Comparison of ENCODE assay signal across 11 cellular contexts in genomic region chr5:150144211-150144801, GRCh38. TPM values are rescaled to one million over a fixed set of nuclear protein-coding genes. Genes with fewer than 3 reads are reported as not detected.
DNase-seq lines count a peak whose midpoint lies in the region; FAIRE-seq and TF ChIP-seq lines count a peak whose summit lies in the region.
"Had no signal": no experiment of that assay in that cellular context is flagged by ENCODE, and none has a peak within 500 bp of the region (broad histone marks: within the 10 kb centered on the region; RNA-seq: fewer than 3 reads in every experiment).

No MANE protein-coding gene starts in this region.

- H2AFZ ChIP-seq in astrocyte (ENCODE audit: low read depth, low read length), result no peak overlapping the region

- peaks cover 13% of the 10 kb centered on the region for H3K36me3 Mint-ChIP-seq in astrocyte (ENCODE audit: low read depth, unreplicated experiment)

- DNase-seq in astrocyte (ENCODE audit: low read depth), result peak; percentile 76
- DNase-seq in right atrium auricular region (ENCODE audit: low spot score), result peak; percentile 78
- DNase-seq in retina, result peak; percentile 72
- no peak for DNase-seq in COLO668 (lab: John Stamatoyannopoulos, UW; ENCODE audit: unreplicated experiment)
- no peak for DNase-seq in SW 1271 (lab: John Stamatoyannopoulos, UW)
- DNase-seq in NCI-H2107 treated with DMSO at 0.1 percent for 48 hours (lab: John Stamatoyannopoulos, UW; ENCODE audit: unreplicated experiment), result no peak
- DNase-seq in SKM-1 treated with dmso at 0.1 percent for 144 hours (lab: John Stamatoyannopoulos, UW; ENCODE audit: unreplicated experiment), result no peak
- DNase-seq: NCI-H2171 had no signal

- H3K9me3 ChIP-seq in BLaER1, result no peaks in the 10 kb centered on the region
- H3K9me3 ChIP-seq in astrocyte (ENCODE audit: insufficient read depth, low read depth, low read length), result no peaks in the 10 kb centered on the region
- no peaks in the 10 kb centered on the region for H3K9me3 ChIP-seq in right atrium auricular region

- peak overlapping the region; percentile 73 for H3K4me3 Mint-ChIP-seq in astrocyte (ENCODE audit: unreplicated experiment)
- H3K4me3 Mint-ChIP-seq: central memory CD8-positive, alpha-beta T cell had no signal

- H3K27me3 Mint-ChIP-seq in astrocyte (ENCODE audit: low read depth, unreplicated experiment), result no peaks in the 10 kb centered on the region

- H3K9ac ChIP-seq in BLaER1 (peak overlapping the region; percentile 86), astrocyte (ENCODE audit: low read length) (peak overlapping the region; percentile 84)

- H3K27ac ChIP-seq in BLaER1 (peak overlapping the region; percentile 93), astrocyte (ENCODE audit: low read depth, low read length) (peak overlapping the region; percentile 99), right atrium auricular region (peak overlapping the region; percentile 87 to 88)

- peaks cover 59% of the 10 kb centered on the region for H3K4me1 Mint-ChIP-seq in astrocyte (ENCODE audit: low read depth, unreplicated experiment)
- H3K4me1 Mint-ChIP-seq: central memory CD8-positive, alpha-beta T cell had no signal

- no peaks in the 10 kb centered on the region for H3K27me3 ChIP-seq in BLaER1
- H3K27me3 ChIP-seq in astrocyte (ENCODE audit: insufficient read depth, low read length), result no peaks in the 10 kb centered on the region
- H3K27me3 ChIP-seq in right atrium auricular region, result no peaks in the 10 kb centered on the region

- H4K20me1 ChIP-seq in BLaER1, result no peaks in the 10 kb centered on the region
- H4K20me1 ChIP-seq in astrocyte (ENCODE audit: insufficient read depth, low read length), result no peaks in the 10 kb centered on the region

- H3K4me3 ChIP-seq in BLaER1 (peak overlapping the region; percentile 67), astrocyte (ENCODE audit: insufficient read depth, low read depth, low read length) (no peak overlapping the region), right atrium auricular region (peak overlapping the region; percentile 6 to 26)

- H3K4me1 ChIP-seq in BLaER1, result peaks cover 94% of the 10 kb centered on the region
- peaks cover 67% of the 10 kb centered on the region for H3K4me1 ChIP-seq in astrocyte (ENCODE audit: insufficient read depth, low read length)
- H3K4me1 ChIP-seq in right atrium auricular region, result peaks cover 0 to 89% of the 10 kb centered on the region in 2 donors

- H3K9me3 Mint-ChIP-seq in astrocyte (ENCODE audit: unreplicated experiment), result no peaks in the 10 kb centered on the region
- H3K9me3 Mint-ChIP-seq: central memory CD8-positive, alpha-beta T cell had no signal

- H3K4me2 ChIP-seq in BLaER1 (peak overlapping the region; percentile 100), astrocyte (ENCODE audit: low read length) (peak overlapping the region; percentile 74)

- FAIRE-seq in astrocyte (lab: Jason Lieb, UNC), result no peak
- FAIRE-seq: D721Med had no signal

- H3K79me2 ChIP-seq in astrocyte (ENCODE audit: insufficient read depth, low read length), result peaks cover 67% of the 10 kb centered on the region

- TF ChIP-seq CTCF in astrocyte (IDR thresholded peaks at IDR 0.05; ENCODE audit: insufficient read depth, low read depth, low read length) (no peak), right atrium auricular region (IDR thresholded peaks at IDR 0.05) (no peak)

- peak overlapping the region; percentile 98 for H3K27ac Mint-ChIP-seq in astrocyte (ENCODE audit: unreplicated experiment)

- H3K36me3 ChIP-seq in BLaER1 (peaks cover 33% of the 10 kb centered on the region), astrocyte (ENCODE audit: insufficient read depth, low read length) (peaks cover 4% of the 10 kb centered on the region), right atrium auricular region (no peaks in the 10 kb centered on the region)

RNA-seq across cellular contexts. Expression of gene PDGFRB, which starts 11.3 kb away (rescaled TPM):
- 78.8 and 96.6 TPM in 2 replicates for total RNA-seq in astrocyte
- total RNA-seq in right atrium auricular region, result 10 to 100 TPM; 68.3 to 68.7 TPM

RNA-seq across cellular contexts. Expression of gene CDX1, which starts 22.3 kb away (rescaled TPM):
- total RNA-seq in astrocyte, result 0.50 TPM in 1 of 2 replicates, not detected in the other
- total RNA-seq in right atrium auricular region, result not detected

RNA-seq across cellular contexts. Expression of gene SLC6A7, which starts 45.6 kb away (rescaled TPM):
- total RNA-seq in astrocyte, result not detected in 2 replicates
- total RNA-seq in right atrium auricular region, result not detected

RNA-seq across cellular contexts. Expression of gene CSF1R, which starts 58.0 kb away (rescaled TPM):
- total RNA-seq in astrocyte (1.4 and 1.6 TPM in 2 replicates), right atrium auricular region (10 to 100 TPM; 11.2 to 24.6 TPM)

Comparison
In these comparisons a context has a peak if more than half of its experiments do, and no peak if none do; other contexts are left out.
1. DNase-seq: peak in astrocyte (single experiment), right atrium auricular region (single experiment) and retina (single experiment); none in COLO668 (single experiment), SW 1271 (0 of 2), NCI-H2107 treated with DMSO at 0.1 percent for 48 hours (single experiment) and SKM-1 treated with dmso at 0.1 percent for 144 hours (single experiment).
2. Peak in every context shown above with its lines, with median percentiles within 50 percentile points of each other: H3K27ac ChIP-seq.